In the genomic region with DNA sequence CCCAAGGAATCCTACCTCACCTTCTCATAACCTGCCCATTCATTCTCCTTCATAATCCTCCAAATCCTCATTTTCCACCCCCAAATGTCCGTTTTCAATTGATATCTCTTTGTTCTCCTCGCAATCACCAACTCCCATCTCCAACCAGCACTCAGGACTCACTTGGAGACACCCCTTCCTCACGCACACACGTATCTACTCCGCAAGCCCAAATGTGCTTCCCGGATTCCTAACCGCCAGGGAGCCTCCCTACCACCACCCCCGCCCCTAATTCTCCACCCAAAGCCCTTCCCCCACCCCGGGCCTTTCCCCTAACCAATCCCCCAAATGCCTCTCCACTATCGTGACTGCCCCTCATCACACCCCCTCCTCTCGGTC, we compare ENCODE assay signal across 8 cellular contexts. TPM values are rescaled to one million over a fixed set of nuclear protein-coding genes. Genes with fewer than 3 reads are reported as not detected.
DNase-seq lines count a peak whose midpoint lies in the region; ATAC-seq, FAIRE-seq and TF ChIP-seq lines count a peak whose summit lies in the region.

No MANE protein-coding gene starts in this region.

- H3K27me3 ChIP-seq in NT2/D1 (ENCODE audit: insufficient read depth, insufficient read length): no peaks in the 10 kb centered on the region

- H3K4me3 ChIP-seq in GM12865 (ENCODE audit: low read depth, low read length): peak overlapping the region; percentile 95
- peak overlapping the region; percentile 82 for H3K4me3 ChIP-seq in NT2/D1 (ENCODE audit: insufficient read length, low read depth)
- H3K4me3 ChIP-seq in epithelial cell of esophagus (ENCODE audit: low read length): peak overlapping the region; percentile 98

- DNase-seq in GM12865 (ENCODE audit: low read depth) (no peak), NT2/D1 (ENCODE audit: low read depth, low spot score) (no peak), epithelial cell of esophagus (ENCODE audit: low read depth) (no peak), omental fat pad (ENCODE audit: low spot score) (no peak), urothelium cell line (ENCODE audit: low spot score) (no peak), inferior parietal cortex (ENCODE audit: extremely low spot score) (no peak)

- H3K36me3 ChIP-seq in NT2/D1 (ENCODE audit: insufficient read depth, insufficient read length, low read length): peaks cover 53% of the 10 kb centered on the region

- FAIRE-seq in urothelium cell line (lab: Jason Lieb, UNC): no peak

- H3K9ac ChIP-seq in NT2/D1 (ENCODE audit: insufficient read length, low read depth): peak overlapping the region; percentile 94

- ATAC-seq in omental fat pad (ENCODE audit: low FRiP score) (peak; percentile 32), GM18519 (IDR thresholded peaks at IDR 0.05; ENCODE audit: low FRiP score, unreplicated experiment) (no peak), GM21786 (IDR thresholded peaks at IDR 0.05; ENCODE audit: unreplicated experiment) (no peak)

- no peaks in the 10 kb centered on the region for H3K9me3 ChIP-seq in NT2/D1 (ENCODE audit: insufficient read depth, low read length)

- no peaks in the 10 kb centered on the region for H3K4me1 ChIP-seq in NT2/D1 (ENCODE audit: insufficient read depth, insufficient read length)

- TF ChIP-seq CTCF in GM12865 (IDR thresholded peaks at IDR 0.05; ENCODE audit: insufficient read depth, low read depth, low read length, missing control alignments) (no peak), epithelial cell of esophagus (IDR thresholded peaks at IDR 0.05; ENCODE audit: insufficient read depth, low read depth, low read length, missing control alignments) (no peak), omental fat pad (IDR thresholded peaks at IDR 0.05) (no peak)

RNA-seq across cellular contexts. Expression of gene KCTD10, which starts 0.3 kb away (rescaled TPM):
- total RNA-seq in omental fat pad: 10 to 100 TPM; 75.6 to 99.6 (median 81.8) TPM

RNA-seq across cellular contexts. Expression of gene UBE3B, which starts 0.6 kb away (rescaled TPM):
- 10 to 100 TPM; 36.6 to 82.4 (median 40.1) TPM for total RNA-seq in omental fat pad
